ENCODE assay signal across 17 cellular contexts in genomic region chr7:127844165-127844564, GRCh38.
A peak's percentile ranks its signal among the peaks of the same experiment; 100 is the strongest.
DNase-seq lines count a peak whose midpoint lies in the region; ATAC-seq and TF ChIP-seq lines count a peak whose summit lies in the region.
"Had no signal": no experiment of that assay in that cellular context is flagged by ENCODE, and none has a peak within 500 bp of the region (broad histone marks: within the 10 kb centered on the region; RNA-seq: fewer than 3 reads in every experiment).

No MANE protein-coding gene starts in this region.

- H2AFZ ChIP-seq in KMS-11 (ENCODE audit: low read depth), result no peak overlapping the region
- H2AFZ ChIP-seq: PC-9 had no signal

- H3K27ac Mint-ChIP-seq in T-helper 17 cell (peak overlapping the region; percentile 14), osteocyte (ENCODE audit: unreplicated experiment) (no peak overlapping the region)
- no peak overlapping the region for H3K27ac Mint-ChIP-seq in effector memory CD8-positive, alpha-beta T cell
- H3K27ac Mint-ChIP-seq: activated naive CD8-positive, alpha-beta T cell treated with anti-CD3 and anti-CD28 coated beads, Interleukin-2, amount 10 ng/mL, durations not matched to agents 7 days and 5 days had no signal

- no peaks in the 10 kb centered on the region for H3K27me3 ChIP-seq in KMS-11 (ENCODE audit: insufficient read depth, low read depth)
- H3K27me3 ChIP-seq in psoas muscle (ENCODE audit: insufficient read depth in 3 of 3, low read length in 2 of 3), result no peaks in the 10 kb centered on the region
- H3K27me3 ChIP-seq: foreskin keratinocyte had no signal

- H3K27me3 Mint-ChIP-seq in T-helper 17 cell, result no peaks in the 10 kb centered on the region
- H3K27me3 Mint-ChIP-seq in effector memory CD8-positive, alpha-beta T cell, result no peaks in the 10 kb centered on the region
- no peaks in the 10 kb centered on the region for H3K27me3 Mint-ChIP-seq in osteocyte (ENCODE audit: unreplicated experiment)
- H3K27me3 Mint-ChIP-seq: activated naive CD8-positive, alpha-beta T cell treated with anti-CD3 and anti-CD28 coated beads, Interleukin-2, amount 10 ng/mL, durations not matched to agents 7 days and 5 days had no signal

- H3K4me3 ChIP-seq in KMS-11 (IDR thresholded peaks at IDR 0.05; ENCODE audit: insufficient read depth, low read depth, low read length), result no peak overlapping the region
- peak overlapping the region; percentile 31 for H3K4me3 ChIP-seq in psoas muscle
- H3K4me3 ChIP-seq: lung, PC-9, skin epidermis had no signal

- WGBS in psoas muscle, 3 donors, result 26 to 55% (median 37%) methylated on average over 2 of the region's 2 CpGs

- H3K4me1 ChIP-seq in KMS-11 (ENCODE audit: low read depth, poor library complexity, severe bottlenecking), result peaks cover 37% of the 10 kb centered on the region
- H3K4me1 ChIP-seq in psoas muscle, result peaks cover 21% of the 10 kb centered on the region
- H3K4me1 ChIP-seq: foreskin keratinocyte had no signal

- H3K79me2 ChIP-seq in KMS-11 (ENCODE audit: insufficient read depth, low read depth), result no peaks in the 10 kb centered on the region

- no peak for ATAC-seq in T-helper 17 cell
- ATAC-seq in left ventricle myocardium superior, result peak; percentile 50
- ATAC-seq in psoas muscle, result peak; percentile 57 to 73 (median 62)
- no peak for ATAC-seq in effector memory CD8-positive, alpha-beta T cell (replicated peaks)
- ATAC-seq: foreskin keratinocyte had no signal

- H4K20me1 ChIP-seq in KMS-11 (ENCODE audit: insufficient read depth), result 0 out of 2 replicates have a peak, but pooled peaks cover 8% of the 10 kb centered on the region

- no peak for DNase-seq in T-helper 17 cell
- DNase-seq in left ventricle myocardium superior, result peak; percentile 25
- no peak for DNase-seq in psoas muscle
- no peak for DNase-seq in effector memory CD8-positive, alpha-beta T cell
- no peak for DNase-seq in activated naive CD4-positive, alpha-beta T cell treated with anti-CD3 and anti-CD28 coated beads, Interleukin-2, amount 50 U/mL, for 16 hours
- DNase-seq in osteocyte (ENCODE audit: extremely low spot score, unreplicated experiment), result no peak
- no peak for DNase-seq in NCI-H345 treated with DMSO at 0.1 percent for 48 hours (lab: John Stamatoyannopoulos, UW; ENCODE audit: unreplicated experiment)
- DNase-seq: activated CD4-positive, alpha-beta T cell treated with anti-CD3 and anti-CD28 coated beads, Interleukin-2, amount 50 U/mL, for 4 hours; activated naive CD8-positive, alpha-beta T cell treated with anti-CD3 and anti-CD28 coated beads, Interleukin-2, amount 10 ng/mL, durations not matched to agents 7 days and 5 days; activated T-cell treated with anti-CD3 and anti-CD28 coated beads, Interleukin-2, amount 50 U/mL, for 48 hours; NCI-H1694 treated with DMSO at 0.1 percent for 48 hours; NCI-H524 treated with DMSO at 0.1 percent for 48 hours; PC-9 had no signal

- H3K27ac ChIP-seq in KMS-11 (0 out of 2 replicates have a peak overlapping the region, but pooled peaks have one; percentile 17), psoas muscle (peak overlapping the region; percentile 60)
- H3K27ac ChIP-seq: foreskin keratinocyte, PC-9 had no signal

- H3K36me3 ChIP-seq in KMS-11 (ENCODE audit: insufficient read depth), result peaks cover 9% of the 10 kb centered on the region; the same call in 1 of the 2 replicates
- H3K36me3 ChIP-seq in psoas muscle (ENCODE audit: insufficient read depth in 1 of 2, low read depth in 1 of 2), result no peaks in the 10 kb centered on the region

- H3K9ac ChIP-seq in KMS-11, result no peak overlapping the region

- H3K9me3 ChIP-seq in T-helper 17 cell (ENCODE audit: control insufficient read depth, low read length, poor library complexity, severe bottlenecking) (no peaks in the 10 kb centered on the region), psoas muscle (no peaks in the 10 kb centered on the region)

- no peaks in the 10 kb centered on the region for H3K9me3 Mint-ChIP-seq in effector memory CD8-positive, alpha-beta T cell
- H3K9me3 Mint-ChIP-seq in osteocyte (ENCODE audit: unreplicated experiment), result no peaks in the 10 kb centered on the region
- H3K9me3 Mint-ChIP-seq: activated naive CD8-positive, alpha-beta T cell treated with anti-CD3 and anti-CD28 coated beads, Interleukin-2, amount 10 ng/mL, durations not matched to agents 7 days and 5 days had no signal

- TF ChIP-seq CTCF in KMS-11 (conservative IDR thresholded peaks at IDR 0.05; ENCODE audit: low read depth, low read length) (no peak), psoas muscle (IDR thresholded peaks at IDR 0.05) (no peak), osteocyte (IDR thresholded peaks at IDR 0.05) (no peak)

- intact Hi-C loops in left ventricle myocardium superior (cut with micrococcal nuclease) (no loop called here), psoas muscle (cut with DNase I) (no loop called here)

- peaks cover 9% of the 10 kb centered on the region for H3K4me1 Mint-ChIP-seq in T-helper 17 cell
- peaks cover 8 to 9% of the 10 kb centered on the region in 2 donors for H3K4me1 Mint-ChIP-seq in effector memory CD8-positive, alpha-beta T cell (ENCODE audit: low read depth in 2 of 2)
- peaks cover 17% of the 10 kb centered on the region for H3K4me1 Mint-ChIP-seq in osteocyte (ENCODE audit: unreplicated experiment)

- H3K4me3 Mint-ChIP-seq in T-helper 17 cell (no peak overlapping the region), osteocyte (ENCODE audit: unreplicated experiment) (no peak overlapping the region)
- no peak overlapping the region for H3K4me3 Mint-ChIP-seq in effector memory CD8-positive, alpha-beta T cell
- H3K4me3 Mint-ChIP-seq: activated naive CD8-positive, alpha-beta T cell treated with anti-CD3 and anti-CD28 coated beads, Interleukin-2, amount 10 ng/mL, durations not matched to agents 7 days and 5 days had no signal

- H3K36me3 Mint-ChIP-seq in T-helper 17 cell (ENCODE audit: low read depth), result peaks cover 7% of the 10 kb centered on the region
- H3K36me3 Mint-ChIP-seq in effector memory CD8-positive, alpha-beta T cell (ENCODE audit: insufficient read depth), result peaks cover 14% of the 10 kb centered on the region
- H3K36me3 Mint-ChIP-seq in osteocyte (ENCODE audit: unreplicated experiment), result peaks cover 14% of the 10 kb centered on the region

- peak overlapping the region; percentile 26; the same call in 1 of the 2 replicates for H3K4me2 ChIP-seq in KMS-11
- H3K4me2 ChIP-seq: PC-9 had no signal

Comparison
In these comparisons a context has a peak if more than half of its experiments do, and no peak if none do; other contexts are left out.
1. ATAC-seq: peak in left ventricle myocardium superior (single experiment) and psoas muscle (4 of 4); none in T-helper 17 cell (single experiment) and effector memory CD8-positive, alpha-beta T cell (single experiment).